9 cellular contexts compared by ENCODE assay signal in the genomic region with DNA sequence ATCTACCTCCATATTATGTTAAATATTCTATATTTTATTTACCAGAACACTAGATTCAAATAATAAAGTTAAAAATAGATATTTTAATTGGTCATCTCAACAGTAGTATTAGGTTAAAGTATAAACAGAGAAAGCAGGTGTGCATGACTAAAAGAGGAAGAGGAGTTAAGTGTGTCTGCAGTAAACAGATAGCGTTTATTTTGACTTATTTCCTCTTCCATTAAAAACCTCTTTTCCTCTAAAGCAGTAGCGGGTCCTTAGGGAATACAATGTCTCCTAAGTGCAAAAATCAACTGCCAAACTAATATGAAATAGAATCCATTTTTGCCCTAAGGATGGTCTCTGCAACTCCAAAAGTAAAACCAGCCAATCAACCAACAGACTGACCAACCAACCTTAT. TPM values are rescaled to one million over a fixed set of nuclear protein-coding genes. Genes with fewer than 3 reads are reported as not detected.
DNase-seq lines count a peak whose midpoint lies in the region; ATAC-seq and TF ChIP-seq lines count a peak whose summit lies in the region.
"Had no signal": no experiment of that assay in that cellular context is flagged by ENCODE, and none has a peak within 500 bp of the region (broad histone marks: within the 10 kb centered on the region; RNA-seq: fewer than 3 reads in every experiment).

No MANE protein-coding gene starts in this region.

- 97 to 100% methylated on average over 2 of the region's 2 CpGs for WGBS in endodermal cell (ENCODE audit: insufficient coverage in 1 of 2, insufficient read length in 1 of 2), 2 experiments
- 59% methylated on average over 2 of the region's 2 CpGs for WGBS in esophagus muscularis mucosa

- TF ChIP-seq EP300 in esophagus muscularis mucosa (IDR thresholded peaks at IDR 0.05), result no peak

- TF ChIP-seq CTCF in endodermal cell (conservative IDR thresholded peaks at IDR 0.05) (no peak), esophagus muscularis mucosa (IDR thresholded peaks at IDR 0.05) (no peak)

- H3K27ac Mint-ChIP-seq in T-helper 1 cell treated with Interleukin-12 subunit alpha and Interleukin-12 subunit beta and Interleukin-4 antibody, amounts not matched to agents 30 μg/mL and 1 μg/mL, for 36 hours, result peak overlapping the region; percentile 47
- H3K27ac Mint-ChIP-seq in endodermal cell, result peak overlapping the region; percentile 79
- peak overlapping the region; percentile 93 for H3K27ac Mint-ChIP-seq in stimulated activated naive B cell treated with anti-CD40 and anti-IgM and Interleukin-4, amounts not matched to agents 10 μg/mL and 1 μg/mL and 100 μg/mL, for 72 hours
- H3K27ac Mint-ChIP-seq: neural progenitor cell had no signal

- DNase-seq in T-helper 1 cell (no peak), NCI-H2171 (lab: John Stamatoyannopoulos, UW) (peak; percentile 14), endodermal cell (no peak), NCI-H524 treated with DMSO at 0.1 percent for 48 hours (lab: John Stamatoyannopoulos, UW) (no peak), esophagus muscularis mucosa (ENCODE audit: extremely low spot score) (no peak)
- no peak for DNase-seq in stimulated activated naive B cell treated with anti-CD40 and anti-IgM and Interleukin-4, amounts not matched to agents 10 μg/mL and 1 μg/mL and 100 μg/mL, for 72 hours
- no peak for DNase-seq in activated T-cell treated with anti-CD3 and anti-CD28 coated beads, Interleukin-2, amount 50 U/mL, for 1 hour

- H3K27ac ChIP-seq in endodermal cell (ENCODE audit: low read depth, low read length) (no peak overlapping the region), esophagus muscularis mucosa (replicated peaks in 1 of 4) (peak overlapping the region in 1 of 4 donors; percentile 10)
- H3K27ac ChIP-seq: neural progenitor cell had no signal

- ATAC-seq in stimulated activated naive B cell treated with anti-CD40 and anti-IgM and Interleukin-4, amounts not matched to agents 10 μg/mL and 1 μg/mL and 100 μg/mL, for 72 hours (replicated peaks), result no peak

- no peak overlapping the region for H3K4me3 ChIP-seq in endodermal cell (ENCODE audit: low read length)
- no peak overlapping the region for H3K4me3 ChIP-seq in esophagus muscularis mucosa
- H3K4me3 ChIP-seq: neural progenitor cell had no signal

- no peaks in the 10 kb centered on the region for H3K4me1 ChIP-seq in endodermal cell (ENCODE audit: control insufficient read depth, insufficient read depth, low read length)
- peaks cover 20 to 35% (median 30%) of the 10 kb centered on the region in 4 donors for H3K4me1 ChIP-seq in esophagus muscularis mucosa

- intact Hi-C loops in esophagus muscularis mucosa (cut with DNase I), result no loop called here

- H3K36me3 Mint-ChIP-seq in T-helper 1 cell treated with Interleukin-12 subunit alpha and Interleukin-12 subunit beta and Interleukin-4 antibody, amounts not matched to agents 30 μg/mL and 1 μg/mL, for 36 hours (ENCODE audit: low read depth), result peaks cover 7% of the 10 kb centered on the region
- H3K36me3 Mint-ChIP-seq in endodermal cell (ENCODE audit: low read depth), result peaks cover 6% of the 10 kb centered on the region
- peaks cover 19 to 46% of the 10 kb centered on the region in 2 donors for H3K36me3 Mint-ChIP-seq in stimulated activated naive B cell treated with anti-CD40 and anti-IgM and Interleukin-4, amounts not matched to agents 10 μg/mL and 1 μg/mL and 100 μg/mL, for 72 hours

- H3K4me3 Mint-ChIP-seq in T-helper 1 cell treated with Interleukin-12 subunit alpha and Interleukin-12 subunit beta and Interleukin-4 antibody, amounts not matched to agents 30 μg/mL and 1 μg/mL, for 36 hours, result no peak overlapping the region
- H3K4me3 Mint-ChIP-seq in endodermal cell, result no peak overlapping the region
- H3K4me3 Mint-ChIP-seq in stimulated activated naive B cell treated with anti-CD40 and anti-IgM and Interleukin-4, amounts not matched to agents 10 μg/mL and 1 μg/mL and 100 μg/mL, for 72 hours, result peak overlapping the region; percentile 56 to 67
- H3K4me3 Mint-ChIP-seq: neural progenitor cell had no signal

- no peak overlapping the region for H3K9ac ChIP-seq in endodermal cell (ENCODE audit: extremely low read depth, low read length, poor library complexity, severe bottlenecking)
- H3K9ac ChIP-seq: neural progenitor cell had no signal

- TF ChIP-seq POLR2A in esophagus muscularis mucosa (IDR thresholded peaks at IDR 0.05; ENCODE audit: low read depth), result no peak

- H3K36me3 ChIP-seq in endodermal cell (ENCODE audit: control insufficient read depth, insufficient read depth, low read length) (peaks cover 4% of the 10 kb centered on the region), esophagus muscularis mucosa (peaks cover 0 to 4% (median 0%) of the 10 kb centered on the region in 4 donors)
- H3K36me3 ChIP-seq: neural progenitor cell had no signal

- H3K9me3 Mint-ChIP-seq in T-helper 1 cell treated with Interleukin-12 subunit alpha and Interleukin-12 subunit beta and Interleukin-4 antibody, amounts not matched to agents 30 μg/mL and 1 μg/mL, for 36 hours, result no peaks in the 10 kb centered on the region
- no peaks in the 10 kb centered on the region for H3K9me3 Mint-ChIP-seq in endodermal cell
- peaks cover 1 to 5% of the 10 kb centered on the region in 2 donors for H3K9me3 Mint-ChIP-seq in stimulated activated naive B cell treated with anti-CD40 and anti-IgM and Interleukin-4, amounts not matched to agents 10 μg/mL and 1 μg/mL and 100 μg/mL, for 72 hours
- H3K9me3 Mint-ChIP-seq: neural progenitor cell had no signal

- H3K9me3 ChIP-seq in endodermal cell (ENCODE audit: control insufficient read depth, low read length), result peaks cover 6% of the 10 kb centered on the region
- no peaks in the 10 kb centered on the region for H3K9me3 ChIP-seq in esophagus muscularis mucosa

- H3K4me1 Mint-ChIP-seq in T-helper 1 cell treated with Interleukin-12 subunit alpha and Interleukin-12 subunit beta and Interleukin-4 antibody, amounts not matched to agents 30 μg/mL and 1 μg/mL, for 36 hours (ENCODE audit: low read depth), result peaks cover 25% of the 10 kb centered on the region
- peaks cover 71% of the 10 kb centered on the region for H3K4me1 Mint-ChIP-seq in endodermal cell
- H3K4me1 Mint-ChIP-seq in stimulated activated naive B cell treated with anti-CD40 and anti-IgM and Interleukin-4, amounts not matched to agents 10 μg/mL and 1 μg/mL and 100 μg/mL, for 72 hours, result peaks cover 43 to 79% of the 10 kb centered on the region in 2 donors

- H3K27me3 ChIP-seq in endodermal cell (ENCODE audit: control insufficient read depth, insufficient read depth, low read length, poor library complexity, severe bottlenecking) (peaks cover 26% of the 10 kb centered on the region), esophagus muscularis mucosa (no peaks in the 10 kb centered on the region)
- H3K27me3 ChIP-seq: neural progenitor cell had no signal

- H3K27me3 Mint-ChIP-seq in T-helper 1 cell treated with Interleukin-12 subunit alpha and Interleukin-12 subunit beta and Interleukin-4 antibody, amounts not matched to agents 30 μg/mL and 1 μg/mL, for 36 hours (ENCODE audit: low read depth), result no peaks in the 10 kb centered on the region
- peaks cover 8% of the 10 kb centered on the region for H3K27me3 Mint-ChIP-seq in endodermal cell (ENCODE audit: insufficient read depth)
- H3K27me3 Mint-ChIP-seq in stimulated activated naive B cell treated with anti-CD40 and anti-IgM and Interleukin-4, amounts not matched to agents 10 μg/mL and 1 μg/mL and 100 μg/mL, for 72 hours, result no peaks in the 10 kb centered on the region

RNA-seq across cellular contexts. Expression of a gene that starts 27.7 kb away (rescaled TPM):
- total RNA-seq in endodermal cell (10 to 100 TPM; 26.3 to 45.2 TPM), esophagus muscularis mucosa (10 to 100 TPM in 2 of 4 donors, 1 to 10 TPM in 2; 7.9 to 11.9 (median 10.0) TPM)
- 17.9 TPM for polyA plus RNA-seq in endodermal cell (2013, experiment 1 of 2)
- 20.4 TPM for polyA plus RNA-seq in endodermal cell (2013, experiment 2 of 2)

Comparison
In these comparisons a context has a peak if more than half of its experiments do, and no peak if none do; other contexts are left out.
1. H3K4me3 Mint-ChIP-seq: peak in stimulated activated naive B cell treated with anti-CD40 and anti-IgM and Interleukin-4, amounts not matched to agents 10 μg/mL and 1 μg/mL and 100 μg/mL, for 72 hours (2 of 2); none in T-helper 1 cell treated with Interleukin-12 subunit alpha and Interleukin-12 subunit beta and Interleukin-4 antibody, amounts not matched to agents 30 μg/mL and 1 μg/mL, for 36 hours (single experiment) and endodermal cell (single experiment).
2. Peak in every context shown above with its lines, with median percentiles within 50 percentile points of each other: H3K27ac Mint-ChIP-seq.